In genomic region chr2:73985318-73986084, GRCh38 we compare ENCODE assay signal across 8 cellular contexts. TPM values are rescaled to one million over a fixed set of nuclear protein-coding genes. Genes with fewer than 3 reads are reported as not detected.
DNase-seq lines count a peak whose midpoint lies in the region; ATAC-seq and TF ChIP-seq lines count a peak whose summit lies in the region.

No MANE protein-coding gene starts in this region.

- H3K4me1 Mint-ChIP-seq in T-helper 17 cell, result peaks cover 62% of the 10 kb centered on the region

- POLR2A ChIA-PET in AG04450 (lab: Yijun Ruan, JAX), result interaction anchor here (1.0 kb wide), 1 partner anchor 13 kb away, joined by 3 read pairs; no protein-coding TSS in a partner anchor

- no peak for DNase-seq in AG04450 (ENCODE audit: low read depth, low spot score)
- peak; percentile 52 to 63 (median 58) for DNase-seq in T-helper 17 cell
- no peak for DNase-seq in astrocyte of the spinal cord (ENCODE audit: low read depth, low spot score)
- DNase-seq in kidney tubule cell (ENCODE audit: low spot score), result peak; percentile 35
- DNase-seq in stimulated activated CD4-positive, alpha-beta T cell treated with anti-CD3 and anti-CD28 coated beads, Interleukin-4, amount 100 ng/mL, for 24 hours, result peak; percentile 74
- no peak for DNase-seq in NCI-H2029 treated with DMSO at 0.1 percent for 48 hours (lab: John Stamatoyannopoulos, UW)

- H3K27ac ChIP-seq in AG04450 (ENCODE audit: low read depth, low read length), result no peak overlapping the region

- H3K4me3 ChIP-seq in AG04450 (ENCODE audit: low read depth, low read length), result peak overlapping the region; percentile 66
- peak overlapping the region; percentile 54 for H3K4me3 ChIP-seq in astrocyte of the spinal cord (ENCODE audit: low read depth, low read length)

- H3K27ac Mint-ChIP-seq in T-helper 17 cell, result peak overlapping the region; percentile 89

- H3K4me3 Mint-ChIP-seq in T-helper 17 cell, result peak overlapping the region; percentile 92

- H3K9me3 ChIP-seq in AG04450 (ENCODE audit: control insufficient read depth, insufficient read depth, low read length) (no peaks in the 10 kb centered on the region; the same call in 1 of the 2 replicates), T-helper 17 cell (ENCODE audit: control insufficient read depth, low read length, poor library complexity, severe bottlenecking) (no peaks in the 10 kb centered on the region)

- no peaks in the 10 kb centered on the region for H3K27me3 ChIP-seq in AG04450 (ENCODE audit: control insufficient read depth, insufficient read depth, low read length)

- CTCF ChIA-PET in AG04450 (lab: Charles Lee), result no interaction called here

- no peaks in the 10 kb centered on the region for H3K27me3 Mint-ChIP-seq in T-helper 17 cell

- in situ Hi-C loops in astrocyte of the spinal cord (cut with HindIII; ENCODE audit: low sequenced_read_pairs), result no loop called here

- TF ChIP-seq CTCF in AG04450 (IDR thresholded peaks at IDR 0.05; ENCODE audit: low read depth, low read length), result no peak
- TF ChIP-seq CTCF in astrocyte of the spinal cord (IDR thresholded peaks at IDR 0.05; ENCODE audit: low read depth, low read length), result no peak

- ATAC-seq in GM18868 (IDR thresholded peaks at IDR 0.05; ENCODE audit: unreplicated experiment) (peak; percentile 44), HG03432 (IDR thresholded peaks at IDR 0.05; ENCODE audit: unreplicated experiment) (peak; percentile 50), T-helper 17 cell (peak; percentile 53)

- peaks cover 8% of the 10 kb centered on the region for H3K36me3 Mint-ChIP-seq in T-helper 17 cell (ENCODE audit: low read depth)

RNA-seq across cellular contexts. Expression of gene TET3, which starts 0.8 kb away (rescaled TPM):
- polyA plus RNA-seq in AG04450 (2011; rRNA removed), result 3.1 and 3.2 TPM in 2 replicates
- polyA minus RNA-seq in AG04450 (2011; rRNA and poly(A)+ RNA removed), result 6.3 TPM in 2 replicates
- 10 to 100 TPM; 20.3 to 22.5 TPM for total RNA-seq in T-helper 17 cell

RNA-seq across cellular contexts. Expression of gene DGUOK, which starts 58.8 kb away (rescaled TPM):
- polyA plus RNA-seq in AG04450 (2011; rRNA removed), result 101 TPM in 2 replicates
- polyA minus RNA-seq in AG04450 (2011; rRNA and poly(A)+ RNA removed), result 22.3 and 22.4 TPM in 2 replicates
- 10 to 100 TPM; 34.2 to 39.7 TPM for total RNA-seq in T-helper 17 cell

Comparison
In these comparisons a context has a peak if more than half of its experiments do, and no peak if none do; other contexts are left out.
1. DNase-seq: peak in T-helper 17 cell (3 of 3), kidney tubule cell (single experiment) and stimulated activated CD4-positive, alpha-beta T cell treated with anti-CD3 and anti-CD28 coated beads, Interleukin-4, amount 100 ng/mL, for 24 hours (single experiment); none in AG04450 (single experiment), astrocyte of the spinal cord (single experiment) and NCI-H2029 treated with DMSO at 0.1 percent for 48 hours (single experiment).
2. Peak in every context shown above with its lines, with median percentiles within 50 percentile points of each other: ATAC-seq.